8 cellular contexts compared by ENCODE assay signal in the genomic region with DNA sequence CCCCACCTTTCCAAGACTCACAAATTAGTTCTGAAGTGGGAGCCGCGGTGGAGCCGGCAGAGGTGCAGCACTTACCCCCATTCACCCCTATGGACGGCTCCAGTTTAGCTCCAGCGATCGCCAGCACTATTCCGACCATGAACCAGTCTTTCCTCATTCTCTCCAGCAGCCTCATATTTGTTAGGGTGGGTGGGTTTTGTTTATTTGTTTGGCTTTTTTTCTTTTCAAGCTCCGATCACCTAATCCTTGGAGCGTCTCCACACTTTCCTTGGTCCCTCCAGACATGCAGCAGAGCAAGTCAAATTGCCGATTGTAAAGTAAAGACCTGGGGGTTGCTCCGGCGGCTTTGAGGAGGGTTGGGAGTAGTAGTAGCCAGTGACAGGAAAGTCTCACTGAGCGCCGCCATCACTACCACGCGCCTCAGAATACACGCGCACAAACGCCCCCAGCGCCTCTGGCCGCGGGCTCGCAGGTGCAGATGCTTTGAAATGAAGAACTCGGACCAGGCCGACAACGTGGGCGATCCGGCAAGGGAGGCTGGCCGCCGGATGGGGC. TPM values are rescaled to one million over a fixed set of nuclear protein-coding genes. Genes with fewer than 3 reads are reported as not detected.
A peak's percentile ranks its signal among the peaks of the same experiment; 100 is the strongest.
DNase-seq lines count a peak whose midpoint lies in the region; ATAC-seq, FAIRE-seq and TF ChIP-seq lines count a peak whose summit lies in the region.

A gene with protein sequence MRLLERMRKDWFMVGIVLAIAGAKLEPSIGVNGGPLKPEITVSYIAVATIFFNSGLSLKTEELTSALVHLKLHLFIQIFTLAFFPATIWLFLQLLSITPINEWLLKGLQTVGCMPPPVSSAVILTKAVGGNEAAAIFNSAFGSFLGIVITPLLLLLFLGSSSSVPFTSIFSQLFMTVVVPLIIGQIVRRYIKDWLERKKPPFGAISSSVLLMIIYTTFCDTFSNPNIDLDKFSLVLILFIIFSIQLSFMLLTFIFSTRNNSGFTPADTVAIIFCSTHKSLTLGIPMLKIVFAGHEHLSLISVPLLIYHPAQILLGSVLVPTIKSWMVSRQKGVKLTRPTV (minus strand): TSS at position 398 of the 555 bp plus-strand sequence. CDS start 223 bp downstream, at position 175.

- no peaks in the 10 kb centered on the region for H3K9me3 Mint-ChIP-seq in activated naive CD4-positive, alpha-beta T cell treated with anti-CD3 and anti-CD28 coated beads for 36 hours

- TF ChIP-seq CTCF in omental fat pad (IDR thresholded peaks at IDR 0.05) (no peak), thyroid gland (IDR thresholded peaks at IDR 0.05) (no peak)

- ATAC-seq in omental fat pad (ENCODE audit: low FRiP score), result peak; percentile 93

- H3K4me3 Mint-ChIP-seq in activated naive CD4-positive, alpha-beta T cell treated with anti-CD3 and anti-CD28 coated beads for 36 hours, result no peak within 1 kb of the TSS

- H3K27me3 Mint-ChIP-seq in activated naive CD4-positive, alpha-beta T cell treated with anti-CD3 and anti-CD28 coated beads for 36 hours (ENCODE audit: low read depth), result no peaks in the 10 kb centered on the region

- H3K4me3 ChIP-seq in SJSA1 (peak within 1 kb of the TSS; percentile 73), thyroid gland (replicated peaks in 1 of 3) (peak within 1 kb of the TSS; percentile 80 to 99 (median 85))

- H3K27me3 ChIP-seq in SJSA1 (replicated peaks) (no peaks in the 10 kb centered on the region), thyroid gland (no peaks in the 10 kb centered on the region)

- H3K4me1 Mint-ChIP-seq in activated naive CD4-positive, alpha-beta T cell treated with anti-CD3 and anti-CD28 coated beads for 36 hours (ENCODE audit: low read depth), result peaks cover 24% of the 10 kb centered on the region

- CTCF ChIA-PET in activated naive CD4-positive, alpha-beta T cell treated with anti-CD3 and anti-CD28 coated beads for 36 hours (lab: Charles Lee), result no interaction called here

- intact Hi-C loops in activated naive CD4-positive, alpha-beta T cell treated with anti-CD3 and anti-CD28 coated beads for 36 hours (cut with micrococcal nuclease), result loop anchor here (1.0 to 10.0 kb wide), 18 partner anchors 15 to 1341 kb away; a partner anchor contains a TSS
- intact Hi-C loops in thyroid gland (cut with DNase I), result no loop called here

- H3K4me1 ChIP-seq in SJSA1 (replicated peaks) (peaks cover 15% of the 10 kb centered on the region), thyroid gland (peaks cover 10 to 18% of the 10 kb centered on the region in 2 donors)

- FAIRE-seq in G401.6 (lab: Jason Lieb, UNC), result peak; percentile 55

- H3K9me3 ChIP-seq in SJSA1 (replicated peaks), result no peaks in the 10 kb centered on the region
- no peaks in the 10 kb centered on the region for H3K9me3 ChIP-seq in thyroid gland

- H3K27ac Mint-ChIP-seq in activated naive CD4-positive, alpha-beta T cell treated with anti-CD3 and anti-CD28 coated beads for 36 hours, result peak within 1 kb of the TSS; percentile 54

- H3K36me3 ChIP-seq in SJSA1, result no peaks in the 10 kb centered on the region
- no peaks in the 10 kb centered on the region for H3K36me3 ChIP-seq in thyroid gland

- H3K27ac ChIP-seq in SJSA1 (peak within 1 kb of the TSS; percentile 64), thyroid gland (peak within 1 kb of the TSS; percentile 19 to 81 (median 71))

- WGBS in thyroid gland, 2 donors, result 0% methylated on average over 18 to 30 of the region's 30 CpGs

- H3K36me3 Mint-ChIP-seq in activated naive CD4-positive, alpha-beta T cell treated with anti-CD3 and anti-CD28 coated beads for 36 hours (ENCODE audit: low read depth), result peaks cover 3% of the 10 kb centered on the region

- TF ChIP-seq POLR2A in thyroid gland (IDR thresholded peaks at IDR 0.05), result no peak

- DNase-seq in GOT3 (lab: John Stamatoyannopoulos, UW) (peak; percentile 2), LHCN-M2 (ENCODE audit: low read depth) (peak; percentile 69), SJSA1 (ENCODE audit: low read depth in 1 of 2, low spot score in 2 of 2) (peak; percentile 66 to 68), glomerular visceral epithelial cell (ENCODE audit: extremely low spot score) (peak; percentile 77), omental fat pad (ENCODE audit: low spot score) (peak; percentile 39), thyroid gland (peak; percentile 71 to 72)
- peak; percentile 78 for DNase-seq in activated naive CD4-positive, alpha-beta T cell treated with anti-CD3 and anti-CD28 coated beads for 36 hours

RNA-seq across cellular contexts. Expression of the gene that starts here (rescaled TPM):
- total RNA-seq in LHCN-M2 (2014; rRNA removed), result 3.8 and 6.3 TPM in 2 replicates
- 1.7 TPM for polyA plus RNA-seq in LHCN-M2 (2012)
- total RNA-seq in SJSA1 (2014; rRNA removed; shearing (Covaris generic)), result 3.7 and 13.8 TPM in 2 replicates
- total RNA-seq in activated naive CD4-positive, alpha-beta T cell treated with anti-CD3 and anti-CD28 coated beads for 36 hours, result 10 to 100 TPM; 12.2 to 12.6 TPM
- 10 to 100 TPM in 3 of 4 donors, 1 to 10 TPM in 1; 5.9 to 17.2 (median 12.9) TPM for total RNA-seq in omental fat pad
- total RNA-seq in thyroid gland, result 10 to 100 TPM; 16.7 to 29.9 (median 23.1) TPM

Comparison
In these comparisons a context has a peak if more than half of its experiments do, and no peak if none do; other contexts are left out.
1. Peak in every context shown above with its lines: DNase-seq, ATAC-seq, H3K4me3 ChIP-seq and H3K27ac ChIP-seq.
2. DNase-seq: peak in every context shown above with its lines; median percentile 78 in activated naive CD4-positive, alpha-beta T cell treated with anti-CD3 and anti-CD28 coated beads for 36 hours; 77 in glomerular visceral epithelial cell; 72 in thyroid gland; 69 in LHCN-M2; 67 in SJSA1; 39 in omental fat pad; 2 in GOT3.